In the genomic region with DNA sequence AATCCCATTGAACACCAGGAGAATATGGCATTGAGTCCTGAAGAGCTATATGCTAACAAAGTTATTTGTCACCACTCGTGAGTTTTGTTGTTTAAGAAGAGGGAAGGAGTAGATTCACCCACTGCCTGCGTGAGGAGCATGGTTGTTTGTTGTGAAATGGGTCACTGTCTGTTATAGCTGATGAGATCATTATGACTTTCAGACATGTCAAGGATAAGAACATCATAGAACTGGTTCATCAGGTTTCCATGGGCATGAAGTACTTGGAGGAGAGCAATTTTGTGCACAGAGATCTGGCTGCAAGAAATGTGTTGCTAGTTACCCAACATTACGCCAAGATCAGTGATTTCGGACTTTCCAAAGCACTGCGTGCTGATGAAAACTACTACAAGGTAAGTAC, we compare ENCODE assay signal across 14 cellular contexts.
"Had no signal": no experiment of that assay in that cellular context is flagged by ENCODE, and none has a peak within 500 bp of the region (broad histone marks: within the 10 kb centered on the region; RNA-seq: fewer than 3 reads in every experiment).

No MANE protein-coding gene starts in this region.

- DNase-seq: activated CD4-positive, alpha-beta T cell treated with anti-CD3 and anti-CD28 coated beads for 48 hours; activated naive CD4-positive, alpha-beta T cell treated with anti-CD3 and anti-CD28 coated beads, Interleukin-2, amount 10 ng/mL, durations not matched to agents 7 days and 5 days; central memory CD4-positive, alpha-beta T cell; endodermal cell; left colon; occipital lobe; psoas muscle; stimulated activated CD4-positive, alpha-beta T cell treated with anti-CD3 and anti-CD28 coated beads, Interleukin-2, amount 100 ng/mL, for 24 hours; stimulated activated naive CD4-positive, alpha-beta T cell treated with Interleukin-2 at 50 U/mL for 16 hours had no signal

- H3K9me3 ChIP-seq: esophagus muscularis mucosa, psoas muscle had no signal

- H3K4me1 ChIP-seq: esophagus muscularis mucosa, psoas muscle had no signal

- ATAC-seq: activated CD8-positive, alpha-beta T cell treated with anti-CD3 and anti-CD28 coated beads, Interleukin-2, amount 10 ng/mL, durations not matched to agents 7 days and 5 days; left colon; natural killer cell treated with Interleukin-12 subunit alpha and Interleukin-12 subunit beta and Interleukin-15 and Interleukin-18, amount 100 ng/mL, for 72 hours; sciatic nerve had no signal

- H3K4me3 ChIP-seq: esophagus muscularis mucosa, lung, psoas muscle had no signal
